ENCODE assay signal across 11 cellular contexts in the genomic region with DNA sequence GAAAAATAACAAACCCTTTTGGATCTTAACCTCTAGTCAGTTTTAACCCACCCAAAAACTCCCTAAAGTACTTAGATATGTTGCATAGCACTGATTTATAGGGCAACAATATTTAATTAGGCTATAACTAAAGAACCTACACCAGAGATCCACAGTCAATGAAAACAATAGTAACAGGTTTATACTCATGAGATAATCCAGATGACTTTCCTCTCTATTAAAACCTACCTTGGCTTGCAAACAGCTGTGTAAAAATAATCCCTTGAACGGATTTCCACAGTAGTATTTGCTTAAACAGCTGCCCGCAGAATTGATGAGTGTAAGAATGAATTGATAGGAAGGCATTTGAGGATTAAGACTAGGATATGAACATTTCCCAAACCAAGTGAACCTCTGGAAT.
"Had no signal": no experiment of that assay in that cellular context is flagged by ENCODE, and none has a peak within 500 bp of the region (broad histone marks: within the 10 kb centered on the region; RNA-seq: fewer than 3 reads in every experiment).

No MANE protein-coding gene starts in this region.

- H3K9me3 ChIP-seq: HAP-1 had no signal

- H3K4me3 ChIP-seq: GM23248, GM23338, HAP-1 had no signal

- ATAC-seq: GM23338, HCT116 had no signal

- H3K4me1 ChIP-seq: HAP-1 had no signal

- H3K27ac ChIP-seq: GM23248 had no signal

- H2AFZ ChIP-seq: GM23248, GM23338 had no signal

- FAIRE-seq: H1, H54 had no signal

- DNase-seq: GM23248, GOT3, H7, H9, HCEC 1CT, HFFc6 had no signal

- H3K36me3 ChIP-seq: HAP-1 had no signal

- H3K4me2 ChIP-seq: GM23338 had no signal
